ENCODE assay signal across 8 cellular contexts in genomic region chr12:56839489-56840442, GRCh38.
DNase-seq lines count a peak whose midpoint lies in the region; ATAC-seq and TF ChIP-seq lines count a peak whose summit lies in the region.

No MANE protein-coding gene starts in this region.

- H3K4me3 ChIP-seq in AG04449 (ENCODE audit: low read depth, low read length) = no peak overlapping the region

- CTCF ChIA-PET in AG04449 (lab: Yijun Ruan, JAX) = interaction anchor here (2.1 kb wide), 1 partner anchor 148 kb away, joined by 11 read pairs; no protein-coding TSS in a partner anchor

- no peaks in the 10 kb centered on the region for H3K9me3 Mint-ChIP-seq in effector memory CD8-positive, alpha-beta T cell

- no peak overlapping the region for H3K4me3 Mint-ChIP-seq in effector memory CD8-positive, alpha-beta T cell

- no peaks in the 10 kb centered on the region for H3K36me3 Mint-ChIP-seq in effector memory CD8-positive, alpha-beta T cell (ENCODE audit: insufficient read depth)

- H3K4me1 Mint-ChIP-seq in effector memory CD8-positive, alpha-beta T cell (ENCODE audit: low read depth in 2 of 2) = peaks cover 14 to 15% of the 10 kb centered on the region in 2 donors

- POLR2A ChIA-PET in AG04449 (lab: Yijun Ruan, JAX) = no interaction called here

- H3K27ac Mint-ChIP-seq in effector memory CD8-positive, alpha-beta T cell = no peak overlapping the region

- peak; percentile 29 for TF ChIP-seq CTCF in AG04449 (IDR thresholded peaks at IDR 0.05; ENCODE audit: insufficient read depth, low read length, missing control alignments)
- TF ChIP-seq CTCF in GM12874 (IDR thresholded peaks at IDR 0.05; ENCODE audit: insufficient read depth, low read depth, low read length) = peak; percentile 66

- no peak for ATAC-seq in effector memory CD8-positive, alpha-beta T cell (replicated peaks)

- DNase-seq in AG04449 (ENCODE audit: low read depth, low spot score) (no peak), NOMO-1 treated with dmso at 0.1 percent for 144 hours (lab: John Stamatoyannopoulos, UW; ENCODE audit: unreplicated experiment) (peak; percentile 16), astrocyte of the hippocampus (ENCODE audit: low read depth, low spot score) (peak; percentile 19), kidney glomerular epithelial cell (lab: John Stamatoyannopoulos, UW) (peak; percentile 8), amniotic stem cell (lab: John Stamatoyannopoulos, UW) (no peak)
- peak; percentile 15 for DNase-seq in stimulated activated CD8-positive, alpha-beta memory T cell treated with anti-CD3 and anti-CD28 coated beads, Interleukin-4, amount 100 ng/mL, for 24 hours (ENCODE audit: low read depth)
- no peak for DNase-seq in effector memory CD8-positive, alpha-beta T cell

- H3K27me3 Mint-ChIP-seq in effector memory CD8-positive, alpha-beta T cell = peaks cover 2 to 14% of the 10 kb centered on the region in 2 donors

Comparison
In these comparisons a context has a peak if more than half of its experiments do, and no peak if none do; other contexts are left out.
1. DNase-seq: peak in NOMO-1 treated with dmso at 0.1 percent for 144 hours (single experiment), astrocyte of the hippocampus (single experiment), kidney glomerular epithelial cell (single experiment) and stimulated activated CD8-positive, alpha-beta memory T cell treated with anti-CD3 and anti-CD28 coated beads, Interleukin-4, amount 100 ng/mL, for 24 hours (single experiment); none in AG04449 (single experiment), amniotic stem cell (single experiment) and effector memory CD8-positive, alpha-beta T cell (0 of 3).